Comparison of ENCODE assay signal across 10 cellular contexts in the genomic region with DNA sequence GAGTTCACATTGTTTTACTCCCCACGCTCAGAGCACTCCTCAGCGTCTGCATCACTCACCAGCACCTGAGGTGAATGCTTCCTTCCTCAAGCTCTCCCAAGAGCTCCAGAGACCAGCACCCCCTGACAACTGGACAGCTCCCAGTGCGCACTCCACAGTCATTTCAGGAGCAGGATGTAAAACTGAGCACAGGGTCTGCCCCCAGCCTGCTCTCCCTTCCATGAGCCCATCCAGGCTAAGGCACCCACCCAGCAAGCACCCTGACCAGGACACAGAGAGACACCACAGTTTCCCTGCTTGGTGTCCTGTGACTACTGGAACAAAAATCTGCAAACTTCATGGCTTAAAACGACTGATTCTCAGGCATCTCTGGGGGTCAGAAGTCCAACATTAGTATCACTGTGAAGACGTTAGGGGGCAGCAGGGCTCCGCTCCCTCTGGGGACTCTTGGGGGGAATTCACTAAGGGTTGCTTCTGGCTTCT. TPM values are rescaled to one million over a fixed set of nuclear protein-coding genes. Genes with fewer than 3 reads are reported as not detected.
DNase-seq lines count a peak whose midpoint lies in the region; ATAC-seq and TF ChIP-seq lines count a peak whose summit lies in the region.
"Had no signal": no experiment of that assay in that cellular context is flagged by ENCODE, and none has a peak within 500 bp of the region (broad histone marks: within the 10 kb centered on the region; RNA-seq: fewer than 3 reads in every experiment).

No MANE protein-coding gene starts in this region.

- H3F3A ChIP-seq in GM23338 (replicated peaks; ENCODE audit: low read depth) = no peaks in the 10 kb centered on the region

- 14% methylated on average over 6 of the region's 6 CpGs for WGBS in hepatocyte (ENCODE audit: low lambda C conversion rate, missing lambda C conversion rate)

- H3K36me3 Mint-ChIP-seq in GM23338 (ENCODE audit: low read depth) = peaks cover 2% of the 10 kb centered on the region; the same call in 1 of the 3 replicates
- H3K36me3 Mint-ChIP-seq in T-helper 2 cell treated with Interferon-gamma antibody and Interleukin-4, amounts not matched to agents 5 μg/mL and 100 μg/mL, for 36 hours (ENCODE audit: low read depth) = no peaks in the 10 kb centered on the region

- no peak overlapping the region for H3K4me2 ChIP-seq in GM23338
- H3K4me2 ChIP-seq in hepatocyte = no peak overlapping the region

- H2AFZ ChIP-seq in GM23338 (no peak overlapping the region), hepatocyte (no peak overlapping the region)

- peak; percentile 68 to 71 for TF ChIP-seq CTCF in GM23338 (conservative IDR thresholded peaks at IDR 0.05; ENCODE audit: low read depth in 2 of 2)
- TF ChIP-seq CTCF in hepatocyte (IDR thresholded peaks at IDR 0.05; ENCODE audit: poor library complexity) = peak; percentile 33

- no peak overlapping the region for H3K4me3 Mint-ChIP-seq in GM23338
- no peak overlapping the region for H3K4me3 Mint-ChIP-seq in T-helper 2 cell treated with Interferon-gamma antibody and Interleukin-4, amounts not matched to agents 5 μg/mL and 100 μg/mL, for 36 hours

- H3K4me1 ChIP-seq in GM23338 (ENCODE audit: insufficient read depth) (no peaks in the 10 kb centered on the region), hepatocyte (ENCODE audit: insufficient read depth) (no peaks in the 10 kb centered on the region)

- H3K79me2 ChIP-seq in GM23338 (replicated peaks; ENCODE audit: insufficient read depth) = no peaks in the 10 kb centered on the region
- no peaks in the 10 kb centered on the region for H3K79me2 ChIP-seq in hepatocyte

- peak; percentile 94 for ATAC-seq in GM23338

- peaks cover 11% of the 10 kb centered on the region for H3K9me3 Mint-ChIP-seq in GM23338
- peaks cover 3% of the 10 kb centered on the region for H3K9me3 Mint-ChIP-seq in T-helper 2 cell treated with Interferon-gamma antibody and Interleukin-4, amounts not matched to agents 5 μg/mL and 100 μg/mL, for 36 hours

- H3K27ac ChIP-seq in GM23338 (ENCODE audit: low read depth) = no peak overlapping the region
- H3K27ac ChIP-seq in hepatocyte = no peak overlapping the region
- H3K27ac ChIP-seq: heart left ventricle had no signal

- no peak overlapping the region for H3K27ac Mint-ChIP-seq in GM23338
- H3K27ac Mint-ChIP-seq in T-helper 2 cell treated with Interferon-gamma antibody and Interleukin-4, amounts not matched to agents 5 μg/mL and 100 μg/mL, for 36 hours = no peak overlapping the region

- DNase-seq in A172 (ENCODE audit: low spot score) (peak; percentile 24), GM23338 (ENCODE audit: low spot score) (peak; percentile 75), SK-N-DZ (ENCODE audit: low spot score) (peak; percentile 17), hepatocyte (ENCODE audit: low spot score) (peak; percentile 69), NCI-H2081 treated with DMSO at 0.1 percent for 48 hours (lab: John Stamatoyannopoulos, UW) (no peak), COLO829 (ENCODE audit: low spot score) (no peak)
- DNase-seq in T-helper 2 cell treated with Interferon-gamma antibody and Interleukin-4, amounts not matched to agents 5 μg/mL and 100 μg/mL, for 36 hours (ENCODE audit: low spot score) = no peak
- DNase-seq in activated T-cell treated with anti-CD3 and anti-CD28 coated beads, Interleukin-2, amount 50 U/mL, for 1 hour = no peak
- DNase-seq: DMS79 had no signal

- H3K4me1 Mint-ChIP-seq in GM23338 = no peaks in the 10 kb centered on the region
- H3K4me1 Mint-ChIP-seq in T-helper 2 cell treated with Interferon-gamma antibody and Interleukin-4, amounts not matched to agents 5 μg/mL and 100 μg/mL, for 36 hours (ENCODE audit: low read depth) = peaks cover 2% of the 10 kb centered on the region

- H3K9me2 ChIP-seq in GM23338 (ENCODE audit: insufficient read depth) (no peaks in the 10 kb centered on the region), hepatocyte (replicated peaks; ENCODE audit: insufficient read depth) (no peaks in the 10 kb centered on the region)

- no peaks in the 10 kb centered on the region for H4K20me1 ChIP-seq in GM23338 (replicated peaks; ENCODE audit: insufficient read depth)
- H4K20me1 ChIP-seq in hepatocyte (ENCODE audit: insufficient read depth, poor library complexity, severe bottlenecking) = no peaks in the 10 kb centered on the region

- no peaks in the 10 kb centered on the region for H3K36me3 ChIP-seq in GM23338 (ENCODE audit: insufficient read depth)
- no peaks in the 10 kb centered on the region for H3K36me3 ChIP-seq in hepatocyte (replicated peaks; ENCODE audit: insufficient read depth, low read depth)
- H3K36me3 ChIP-seq: heart left ventricle had no signal

- H3K27me3 ChIP-seq in GM23338 (ENCODE audit: insufficient read depth) = no peaks in the 10 kb centered on the region
- H3K27me3 ChIP-seq in hepatocyte = no peaks in the 10 kb centered on the region

- H3K4me3 ChIP-seq in GM23338 (no peak overlapping the region), hepatocyte (no peak overlapping the region)
- H3K4me3 ChIP-seq: heart left ventricle had no signal

- H3K9me3 ChIP-seq in hepatocyte (ENCODE audit: low read depth) = no peaks in the 10 kb centered on the region

- peaks cover 5% of the 10 kb centered on the region for H3K27me3 Mint-ChIP-seq in GM23338 (ENCODE audit: insufficient read depth, low read depth, poor library complexity)
- peaks cover 4% of the 10 kb centered on the region for H3K27me3 Mint-ChIP-seq in T-helper 2 cell treated with Interferon-gamma antibody and Interleukin-4, amounts not matched to agents 5 μg/mL and 100 μg/mL, for 36 hours (ENCODE audit: low read depth)

TF ChIP-seq in GM23338, 12 proteins besides CTCF, POLR2A, EP300 and RAD21:
- TF ChIP-seq, protein P1, sequence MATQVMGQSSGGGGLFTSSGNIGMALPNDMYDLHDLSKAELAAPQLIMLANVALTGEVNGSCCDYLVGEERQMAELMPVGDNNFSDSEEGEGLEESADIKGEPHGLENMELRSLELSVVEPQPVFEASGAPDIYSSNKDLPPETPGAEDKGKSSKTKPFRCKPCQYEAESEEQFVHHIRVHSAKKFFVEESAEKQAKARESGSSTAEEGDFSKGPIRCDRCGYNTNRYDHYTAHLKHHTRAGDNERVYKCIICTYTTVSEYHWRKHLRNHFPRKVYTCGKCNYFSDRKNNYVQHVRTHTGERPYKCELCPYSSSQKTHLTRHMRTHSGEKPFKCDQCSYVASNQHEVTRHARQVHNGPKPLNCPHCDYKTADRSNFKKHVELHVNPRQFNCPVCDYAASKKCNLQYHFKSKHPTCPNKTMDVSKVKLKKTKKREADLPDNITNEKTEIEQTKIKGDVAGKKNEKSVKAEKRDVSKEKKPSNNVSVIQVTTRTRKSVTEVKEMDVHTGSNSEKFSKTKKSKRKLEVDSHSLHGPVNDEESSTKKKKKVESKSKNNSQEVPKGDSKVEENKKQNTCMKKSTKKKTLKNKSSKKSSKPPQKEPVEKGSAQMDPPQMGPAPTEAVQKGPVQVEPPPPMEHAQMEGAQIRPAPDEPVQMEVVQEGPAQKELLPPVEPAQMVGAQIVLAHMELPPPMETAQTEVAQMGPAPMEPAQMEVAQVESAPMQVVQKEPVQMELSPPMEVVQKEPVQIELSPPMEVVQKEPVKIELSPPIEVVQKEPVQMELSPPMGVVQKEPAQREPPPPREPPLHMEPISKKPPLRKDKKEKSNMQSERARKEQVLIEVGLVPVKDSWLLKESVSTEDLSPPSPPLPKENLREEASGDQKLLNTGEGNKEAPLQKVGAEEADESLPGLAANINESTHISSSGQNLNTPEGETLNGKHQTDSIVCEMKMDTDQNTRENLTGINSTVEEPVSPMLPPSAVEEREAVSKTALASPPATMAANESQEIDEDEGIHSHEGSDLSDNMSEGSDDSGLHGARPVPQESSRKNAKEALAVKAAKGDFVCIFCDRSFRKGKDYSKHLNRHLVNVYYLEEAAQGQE (IDR thresholded peaks at IDR 0.05; ENCODE audit: unreplicated experiment) = peak; percentile 77
- TF ChIP-seq ZNF114 (CRISPR knock-in tag; IDR thresholded peaks at IDR 0.05) (no peak), JUNB (IDR thresholded peaks at IDR 0.05; ENCODE audit: unreplicated experiment) (no peak), NANOG (IDR thresholded peaks at IDR 0.05; ENCODE audit: borderline replicate concordance) (no peak)
TF ChIP-seq in GM23338: peak in this region for 1.

RNA-seq across cellular contexts. Expression of a gene that starts 3.3 kb away (rescaled TPM):
- not detected in 2 replicates for total RNA-seq in A172 (2014; rRNA removed; shearing (Covaris generic))
- total RNA-seq in GM23338 (2014; rRNA removed; shearing (Covaris generic)) = not detected in 2 replicates
- polyA plus RNA-seq in GM23338 (2016; fragmentation: Nextera tagmentation; extraction: Ambion mirVana) (not detected in 2 replicates), hepatocyte (not detected in 2 replicates)
- polyA plus RNA-seq in SK-N-DZ (2014; cell fraction: cytosol; rRNA removed) = not detected in 2 replicates
- polyA plus RNA-seq in SK-N-DZ (2014; cell fraction: nucleus; rRNA removed) = not detected in 2 replicates
- total RNA-seq in hepatocyte = not detected in 2 replicates

RNA-seq across cellular contexts. Expression of a gene that starts 24.6 kb away (rescaled TPM):
- not detected in 2 replicates for total RNA-seq in A172 (2014; rRNA removed; shearing (Covaris generic))
- not detected in 2 replicates for total RNA-seq in GM23338 (2014; rRNA removed; shearing (Covaris generic))
- polyA plus RNA-seq in GM23338 (2016; fragmentation: Nextera tagmentation; extraction: Ambion mirVana) (not detected in 2 replicates), hepatocyte (not detected in 2 replicates)
- not detected in 2 replicates for polyA plus RNA-seq in SK-N-DZ (2014; cell fraction: cytosol; rRNA removed)
- polyA plus RNA-seq in SK-N-DZ (2014; cell fraction: nucleus; rRNA removed) = not detected in 2 replicates
- total RNA-seq in hepatocyte = not detected in 2 replicates
- total RNA-seq: heart left ventricle had no signal
- polyA plus RNA-seq: heart left ventricle had no signal

RNA-seq across cellular contexts. Expression of a gene that starts 36.8 kb away (rescaled TPM):
- total RNA-seq in A172 (2014; rRNA removed; shearing (Covaris generic)) = not detected in 2 replicates
- not detected in 2 replicates for total RNA-seq in GM23338 (2014; rRNA removed; shearing (Covaris generic))
- polyA plus RNA-seq in GM23338 (2016; fragmentation: Nextera tagmentation; extraction: Ambion mirVana) (not detected in 2 replicates), hepatocyte (not detected in 2 replicates)
- polyA plus RNA-seq in SK-N-DZ (2014; cell fraction: cytosol; rRNA removed) = not detected in 2 replicates
- not detected in 2 replicates for polyA plus RNA-seq in SK-N-DZ (2014; cell fraction: nucleus; rRNA removed)
- not detected in 2 replicates for total RNA-seq in hepatocyte
- total RNA-seq: heart left ventricle had no signal
- polyA plus RNA-seq: heart left ventricle had no signal

RNA-seq across cellular contexts. Expression of a gene that starts 53.6 kb away (rescaled TPM):
- total RNA-seq in A172 (2014; rRNA removed; shearing (Covaris generic)) = not detected in 2 replicates
- not detected in 2 replicates for total RNA-seq in GM23338 (2014; rRNA removed; shearing (Covaris generic))
- not detected in 2 replicates for polyA plus RNA-seq in GM23338 (2016; fragmentation: Nextera tagmentation; extraction: Ambion mirVana)
- polyA plus RNA-seq in SK-N-DZ (2014; cell fraction: cytosol; rRNA removed) = not detected in 2 replicates
- not detected in 2 replicates for polyA plus RNA-seq in SK-N-DZ (2014; cell fraction: nucleus; rRNA removed)
- not detected in 2 replicates for total RNA-seq in hepatocyte
- polyA plus RNA-seq in hepatocyte = not detected in 2 replicates
- total RNA-seq: heart left ventricle had no signal
- polyA plus RNA-seq: heart left ventricle had no signal

RNA-seq across cellular contexts. Expression of a gene that starts 55.3 kb away (rescaled TPM):
- total RNA-seq in A172 (2014; rRNA removed; shearing (Covaris generic)) = not detected in 2 replicates
- not detected in 2 replicates for total RNA-seq in GM23338 (2014; rRNA removed; shearing (Covaris generic))
- not detected in 2 replicates for polyA plus RNA-seq in GM23338 (2016; fragmentation: Nextera tagmentation; extraction: Ambion mirVana)
- polyA plus RNA-seq in SK-N-DZ (2014; cell fraction: cytosol; rRNA removed) = not detected in 2 replicates
- not detected in 2 replicates for polyA plus RNA-seq in SK-N-DZ (2014; cell fraction: nucleus; rRNA removed)
- not detected in 2 replicates for total RNA-seq in hepatocyte
- not detected in 2 replicates for polyA plus RNA-seq in hepatocyte
- total RNA-seq: heart left ventricle had no signal
- polyA plus RNA-seq: heart left ventricle had no signal

Comparison
In these comparisons a context has a peak if more than half of its experiments do, and no peak if none do; other contexts are left out.
1. DNase-seq: peak in A172 (single experiment), GM23338 (single experiment), SK-N-DZ (single experiment) and hepatocyte (single experiment); none in NCI-H2081 treated with DMSO at 0.1 percent for 48 hours (single experiment), COLO829 (single experiment), T-helper 2 cell treated with Interferon-gamma antibody and Interleukin-4, amounts not matched to agents 5 μg/mL and 100 μg/mL, for 36 hours (single experiment) and activated T-cell treated with anti-CD3 and anti-CD28 coated beads, Interleukin-2, amount 50 U/mL, for 1 hour (single experiment).